In genomic region chrX:78314561-78314960, GRCh38 we compare ENCODE assay signal across 12 cellular contexts. TPM values are rescaled to one million over a fixed set of nuclear protein-coding genes. Genes with fewer than 3 reads are reported as not detected.
DNase-seq lines count a peak whose midpoint lies in the region; ATAC-seq, FAIRE-seq and TF ChIP-seq lines count a peak whose summit lies in the region.
"Had no signal": no experiment of that assay in that cellular context is flagged by ENCODE, and none has a peak within 500 bp of the region (broad histone marks: within the 10 kb centered on the region; RNA-seq: fewer than 3 reads in every experiment).

No MANE protein-coding gene starts in this region.

- peak overlapping the region in 2 of 10 donors; percentile 13 to 44 for H3K27ac Mint-ChIP-seq in naive thymus-derived CD8-positive, alpha-beta T cell

- no peaks in the 10 kb centered on the region for H4K20me1 ChIP-seq in PC-9 (ENCODE audit: insufficient read depth)

- H3K4me3 ChIP-seq in bronchial epithelial cell (ENCODE audit: low read depth, low read length) (no peak overlapping the region), PC-9 (no peak overlapping the region), lower leg skin (ENCODE audit: low read depth, poor library complexity, severe bottlenecking) (no peak overlapping the region)
- H3K4me3 ChIP-seq: vagina had no signal

- DNase-seq in bronchial epithelial cell (ENCODE audit: low read depth) (peak; percentile 78), PC-9 (no peak), lower leg skin (ENCODE audit: low spot score in 2 of 2) (no peak)
- no peak for DNase-seq in naive thymus-derived CD8-positive, alpha-beta T cell
- DNase-seq: Caco-2, NCI-H2107 had no signal

- H3K27me3 ChIP-seq in bronchial epithelial cell (ENCODE audit: control insufficient read depth, insufficient read depth, low read length) (no peaks in the 10 kb centered on the region), PC-9 (ENCODE audit: insufficient read depth, low read depth) (no peaks in the 10 kb centered on the region)
- H3K27me3 ChIP-seq: vagina had no signal

- TF ChIP-seq CTCF in bronchial epithelial cell (IDR thresholded peaks at IDR 0.05; ENCODE audit: insufficient read depth, low read length, severe bottlenecking) (no peak), PC-9 (conservative IDR thresholded peaks at IDR 0.05) (no peak), lower leg skin (IDR thresholded peaks at IDR 0.05) (no peak)

- TF ChIP-seq POLR2A in lower leg skin (IDR thresholded peaks at IDR 0.05), result no peak

- no peak for FAIRE-seq in bronchial epithelial cell (lab: Jason Lieb, UNC)

- H3K4me2 ChIP-seq in PC-9, result no peak overlapping the region

- 33 to 50% methylated on average over 2 of the region's 2 CpGs for WGBS in lower leg skin, 2 donors

- H3K9me3 Mint-ChIP-seq in naive thymus-derived CD8-positive, alpha-beta T cell, result no peaks in the 10 kb centered on the region

- H3K9me3 ChIP-seq in PC-9 (ENCODE audit: insufficient read depth, low read depth), result no peaks in the 10 kb centered on the region
- H3K9me3 ChIP-seq: Caco-2, vagina had no signal

- H3K27me3 Mint-ChIP-seq in naive thymus-derived CD8-positive, alpha-beta T cell, result no peaks in the 10 kb centered on the region

- no peaks in the 10 kb centered on the region for H3K79me2 ChIP-seq in PC-9 (ENCODE audit: low read depth)

- H3K36me3 Mint-ChIP-seq in naive thymus-derived CD8-positive, alpha-beta T cell, result no peaks in the 10 kb centered on the region

- POLR2A ChIA-PET in PC-9 (lab: Charles Lee; ENCODE audit: unreplicated experiment), result no interaction called here
- POLR2A ChIA-PET in naive thymus-derived CD8-positive, alpha-beta T cell (lab: Charles Lee), result no interaction called here

- no peak overlapping the region for H3K4me3 Mint-ChIP-seq in naive thymus-derived CD8-positive, alpha-beta T cell

- no peak overlapping the region for H3K27ac ChIP-seq in PC-9
- H3K27ac ChIP-seq: vagina had no signal

- peaks cover 0 to 52% (median under 1%) of the 10 kb centered on the region in 4 donors for H3K4me1 Mint-ChIP-seq in naive thymus-derived CD8-positive, alpha-beta T cell

- no peaks in the 10 kb centered on the region for H3K4me1 ChIP-seq in PC-9 (replicated peaks; ENCODE audit: insufficient read depth)
- H3K4me1 ChIP-seq: Caco-2, vagina had no signal

- H3K36me3 ChIP-seq in bronchial epithelial cell (ENCODE audit: control insufficient read depth, insufficient read depth, low read length) (no peaks in the 10 kb centered on the region), PC-9 (ENCODE audit: low read depth) (no peaks in the 10 kb centered on the region)
- H3K36me3 ChIP-seq: vagina had no signal

- no peaks in the 10 kb centered on the region for H3F3A ChIP-seq in PC-9 (ENCODE audit: insufficient read depth, low read depth)

- intact Hi-C loops in PC-9 (cut with micrococcal nuclease; ENCODE audit: unreplicated experiment) (no loop called here), lower leg skin (cut with DNase I; ENCODE audit: low total_unique reads) (no loop called here)

- CTCF ChIA-PET in PC-9 (lab: Charles Lee), result no interaction called here

- ATAC-seq in GM18502 (IDR thresholded peaks at IDR 0.05; ENCODE audit: poor library complexity, unreplicated experiment), result peak; percentile 78
- ATAC-seq in GM21367 (IDR thresholded peaks at IDR 0.05; ENCODE audit: unreplicated experiment), result peak; percentile 53
- ATAC-seq in HG03558 (IDR thresholded peaks at IDR 0.05; ENCODE audit: extremely low read depth, unreplicated experiment), result peak; percentile 55
- ATAC-seq in naive thymus-derived CD8-positive, alpha-beta T cell, result no peak
- ATAC-seq in GM21390 (IDR thresholded peaks at IDR 0.05; ENCODE audit: unreplicated experiment), result no peak

- H3K9me2 ChIP-seq in PC-9 (ENCODE audit: insufficient read depth), result no peaks in the 10 kb centered on the region

- H2AFZ ChIP-seq in PC-9, result no peak overlapping the region

- BruUV-seq in PC-9 (replicated peaks; lab: Mats Ljungman, UMichigan), result no TSS peak

RNA-seq across cellular contexts. Expression of gene CYSLTR1, which starts 12.8 kb away (rescaled TPM):
- not detected in 2 replicates for total RNA-seq in bronchial epithelial cell
- total RNA-seq in PC-9 (2021), result not detected in 2 replicates
- total RNA-seq in lower leg skin, result 1 to 10 TPM in 2 of 4 donors, under 1 TPM in 2; 0.25 to 2.3 (median 1.2) TPM
- 1 to 10 TPM in 1 of 2 experiments, under 1 TPM in 1; 0.80 to 1.1 TPM for total RNA-seq in naive thymus-derived CD8-positive, alpha-beta T cell
- under 1 TPM; 0.50 to 0.85 (median 0.73) TPM for polyA plus RNA-seq in naive thymus-derived CD8-positive, alpha-beta T cell
- total RNA-seq: Caco-2 had no signal
- polyA plus RNA-seq: neural cell had no signal

Comparison
In these comparisons a context has a peak if more than half of its experiments do, and no peak if none do; other contexts are left out.
1. ATAC-seq: peak in GM18502 (single experiment), GM21367 (single experiment) and HG03558 (single experiment); none in naive thymus-derived CD8-positive, alpha-beta T cell (0 of 2) and GM21390 (single experiment).